In genomic region chr3:124995460-124995994, GRCh38 we compare ENCODE assay signal across 8 cellular contexts.
DNase-seq lines count a peak whose midpoint lies in the region; ATAC-seq and TF ChIP-seq lines count a peak whose summit lies in the region.

No MANE protein-coding gene starts in this region.

- H3K9ac ChIP-seq in Karpas-422 (ENCODE audit: low read length), result no peak overlapping the region

- in situ Hi-C loops in brain microvascular endothelial cell (cut with HindIII; ENCODE audit: low pct_ligation_motif_present, low sequenced_read_pairs), result no loop called here

- DNase-seq in DMS 273 (lab: John Stamatoyannopoulos, UW; ENCODE audit: unreplicated experiment) (peak; percentile 80), DMS 273 treated with DMSO at 0.1 percent for 48 hours (lab: John Stamatoyannopoulos, UW) (no peak), Karpas-422 (peak; percentile 76), T-helper 2 cell (peak in 3 of 5 experiments; percentile 8 to 54 (median 22)), brain microvascular endothelial cell (no peak), iPS-NIHi11 (ENCODE audit: low spot score) (peak; percentile 73)
- peak; percentile 12 to 24 for DNase-seq in stimulated activated CD4-positive, alpha-beta T cell treated with anti-CD3 and anti-CD28 coated beads, Interleukin-12 subunit alpha, Interleukin-12 subunit beta, amount 100 ng/mL, for 24 hours (ENCODE audit: low read depth in 2 of 2)

- no peaks in the 10 kb centered on the region for H3K9me3 ChIP-seq in Karpas-422 (ENCODE audit: low read length)

- peak; percentile 74 for TF ChIP-seq CTCF in brain microvascular endothelial cell (IDR thresholded peaks at IDR 0.05; ENCODE audit: low read depth, low read length, missing control alignments)

- H2AFZ ChIP-seq in Karpas-422 (ENCODE audit: low read length), result no peak overlapping the region

- H3K4me2 ChIP-seq in Karpas-422 (ENCODE audit: low read depth, low read length, poor library complexity, severe bottlenecking), result no peak overlapping the region

- H3K36me3 ChIP-seq in Karpas-422 (ENCODE audit: insufficient read depth, low read length), result peaks cover 83% of the 10 kb centered on the region
- peaks cover 81% of the 10 kb centered on the region for H3K36me3 ChIP-seq in brain microvascular endothelial cell (replicated peaks)

- H3K27me3 ChIP-seq in Karpas-422 (ENCODE audit: low read length), result no peaks in the 10 kb centered on the region
- H3K27me3 ChIP-seq in brain microvascular endothelial cell (replicated peaks), result no peaks in the 10 kb centered on the region

- peaks cover 7% of the 10 kb centered on the region for H3K4me1 ChIP-seq in Karpas-422 (ENCODE audit: low read length)

- H3K9me2 ChIP-seq in Karpas-422 (replicated peaks; ENCODE audit: insufficient read depth, low read length), result no peaks in the 10 kb centered on the region

- no peaks in the 10 kb centered on the region for H4K20me1 ChIP-seq in Karpas-422 (ENCODE audit: insufficient read depth, low read depth, low read length)

- H3K27ac ChIP-seq in Karpas-422 (ENCODE audit: low read length) (0 out of 2 replicates have a peak overlapping the region, but pooled peaks have one; percentile 16), brain microvascular endothelial cell (no peak overlapping the region)

- H3K4me3 ChIP-seq in Karpas-422 (ENCODE audit: low read length), result no peak overlapping the region
- no peak overlapping the region for H3K4me3 ChIP-seq in brain microvascular endothelial cell (ENCODE audit: low read depth, low read length)

- no peak for ATAC-seq in GM19351 (IDR thresholded peaks at IDR 0.05; ENCODE audit: unreplicated experiment)

- peaks cover 18% of the 10 kb centered on the region for H3K79me2 ChIP-seq in Karpas-422 (ENCODE audit: low read length)

Comparison
In these comparisons a context has a peak if more than half of its experiments do, and no peak if none do; other contexts are left out.
1. DNase-seq: peak in DMS 273 (single experiment), Karpas-422 (single experiment), T-helper 2 cell (3 of 5), iPS-NIHi11 (single experiment) and stimulated activated CD4-positive, alpha-beta T cell treated with anti-CD3 and anti-CD28 coated beads, Interleukin-12 subunit alpha, Interleukin-12 subunit beta, amount 100 ng/mL, for 24 hours (2 of 2); none in DMS 273 treated with DMSO at 0.1 percent for 48 hours (single experiment) and brain microvascular endothelial cell (single experiment).